In the genomic region with DNA sequence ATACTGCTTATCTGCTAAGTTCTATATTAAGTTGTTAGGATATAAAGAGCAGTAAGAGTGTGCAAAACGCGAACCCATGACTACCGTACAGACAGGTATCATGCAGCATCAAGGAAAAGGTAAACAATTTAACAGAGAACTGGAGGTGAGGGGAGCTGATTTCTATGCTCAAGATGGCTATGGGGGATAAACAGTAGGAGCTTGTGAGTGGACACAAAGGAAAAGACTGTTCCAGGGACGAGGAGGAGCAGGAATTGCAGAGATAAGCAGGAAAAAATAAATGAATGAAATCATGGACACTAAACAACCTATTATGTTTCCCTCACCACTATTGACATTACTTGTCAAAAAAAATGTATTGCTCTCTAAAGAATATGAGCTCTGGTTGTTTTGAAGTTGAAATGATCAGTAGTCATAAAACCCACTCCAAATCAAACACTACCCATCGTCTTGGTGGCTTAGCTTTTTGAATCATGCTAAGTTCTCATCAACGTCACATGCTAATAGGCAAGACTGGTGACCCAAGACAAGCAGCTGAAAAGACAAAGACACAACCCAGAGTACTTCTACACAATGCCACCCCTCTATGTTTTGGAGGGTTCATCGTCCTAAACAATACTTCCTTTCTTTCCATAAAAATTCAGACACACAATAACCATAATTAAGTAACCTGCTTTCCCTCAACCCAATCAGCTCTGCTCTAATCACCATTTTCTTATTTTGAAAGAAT, we compare ENCODE assay signal across 14 cellular contexts.
DNase-seq lines count a peak whose midpoint lies in the region; ATAC-seq and TF ChIP-seq lines count a peak whose summit lies in the region.
"Had no signal": no experiment of that assay in that cellular context is flagged by ENCODE, and none has a peak within 500 bp of the region (broad histone marks: within the 10 kb centered on the region; RNA-seq: fewer than 3 reads in every experiment).

No MANE protein-coding gene starts in this region.

- TF ChIP-seq CTCF in HFFc6 (IDR thresholded peaks at IDR 0.05) (no peak), nephron (IDR thresholded peaks at IDR 0.05; ENCODE audit: unreplicated experiment in 3 of 3) (no peak), Caco-2 (IDR thresholded peaks at IDR 0.05; ENCODE audit: insufficient read depth in 1 of 2, low read depth in 1 of 2, low read length in 1 of 2, severe bottlenecking in 1 of 2, unreplicated experiment in 1 of 2) (no peak)

- intact Hi-C loops in Caco-2 (cut with micrococcal nuclease; ENCODE audit: unreplicated experiment) = no loop called here

- ATAC-seq in HG03159 (IDR thresholded peaks at IDR 0.05; ENCODE audit: unreplicated experiment) = no peak
- ATAC-seq: CD8-positive, alpha-beta T cell; GM23338 had no signal

- in situ Hi-C loops in SK-MEL-5 (cut with HindIII; ENCODE audit: low pct_unique_long_range_greater_than_20kb, low sequenced_read_pairs) = no loop called here

- peaks cover 2% of the 10 kb centered on the region; the same call in 1 of the 2 replicates for H3K27me3 Mint-ChIP-seq in HFFc6 (ENCODE audit: insufficient read depth)
- H3K27me3 Mint-ChIP-seq in nephron (ENCODE audit: low read depth) = peaks cover 4% of the 10 kb centered on the region
- no peaks in the 10 kb centered on the region for H3K27me3 Mint-ChIP-seq in Caco-2 (ENCODE audit: insufficient read depth, unreplicated experiment)

- no peak overlapping the region for H3K4me3 ChIP-seq in Caco-2 (ENCODE audit: low read depth, low read length)
- H3K4me3 ChIP-seq: GM23338 had no signal

- H3K36me3 ChIP-seq in Caco-2 (ENCODE audit: control insufficient read depth, insufficient read depth, low read length) = no peaks in the 10 kb centered on the region

- DNase-seq in HFFc6 = no peak
- peak; percentile 60 for DNase-seq in SK-MEL-5 (ENCODE audit: low read depth, low spot score)
- no peak for DNase-seq in HK-2 (ENCODE audit: unreplicated experiment)
- no peak for DNase-seq in SKM-1 (lab: John Stamatoyannopoulos, UW; ENCODE audit: unreplicated experiment)
- DNase-seq in Caco-2 = no peak
- DNase-seq: CD8-positive, alpha-beta T cell; COR-L47; DND-41; GDM1; H7 had no signal

- no peaks in the 10 kb centered on the region for H3K27me3 ChIP-seq in Caco-2 (replicated peaks; ENCODE audit: control insufficient read depth, insufficient read depth, low read length)

- CTCF ChIA-PET in Caco-2 (lab: Charles Lee) = no interaction called here

- no TSS peak for BruUV-seq in Caco-2 (replicated peaks; lab: Mats Ljungman, UMichigan)

- H3K27ac Mint-ChIP-seq in HFFc6 = peak overlapping the region; percentile 45; the same call in 1 of the 2 replicates
- H3K27ac Mint-ChIP-seq in nephron = peak overlapping the region in 2 of 3 experiments; percentile 32 to 59
- no peak overlapping the region for H3K27ac Mint-ChIP-seq in Caco-2 (ENCODE audit: unreplicated experiment)
- H3K27ac Mint-ChIP-seq: CD14-positive monocyte; CD8-positive, alpha-beta T cell; GM23338 had no signal

- POLR2A ChIA-PET in Caco-2 (lab: Charles Lee) = no interaction called here

- H3K4me1 ChIP-seq in Caco-2 = peaks cover 61% of the 10 kb centered on the region

- H3K4me3 Mint-ChIP-seq in HFFc6 (no peak overlapping the region), nephron (no peak overlapping the region), Caco-2 (ENCODE audit: unreplicated experiment) (no peak overlapping the region)
- H3K4me3 Mint-ChIP-seq: CD14-positive monocyte; CD8-positive, alpha-beta T cell; GM23338 had no signal

- no peaks in the 10 kb centered on the region for H3K9me3 ChIP-seq in Caco-2

- H3K36me3 Mint-ChIP-seq in HFFc6 (ENCODE audit: low read depth) (peaks cover 55% of the 10 kb centered on the region), nephron (ENCODE audit: low read depth) (peaks cover 65% of the 10 kb centered on the region), Caco-2 (ENCODE audit: insufficient read depth, unreplicated experiment) (peaks cover 36% of the 10 kb centered on the region)
- H3K36me3 Mint-ChIP-seq: CD14-positive monocyte; CD8-positive, alpha-beta T cell had no signal

- H3K9me3 Mint-ChIP-seq in HFFc6 = no peaks in the 10 kb centered on the region
- H3K9me3 Mint-ChIP-seq in nephron = no peaks in the 10 kb centered on the region
- no peaks in the 10 kb centered on the region for H3K9me3 Mint-ChIP-seq in Caco-2 (ENCODE audit: unreplicated experiment)
- H3K9me3 Mint-ChIP-seq: CD8-positive, alpha-beta T cell; GM23338 had no signal

- H3K4me1 Mint-ChIP-seq in HFFc6 (ENCODE audit: low read depth) (peaks cover 87% of the 10 kb centered on the region), nephron (peaks cover 58% of the 10 kb centered on the region), Caco-2 (ENCODE audit: low read depth, unreplicated experiment) (peaks cover 44% of the 10 kb centered on the region)
- H3K4me1 Mint-ChIP-seq: CD14-positive monocyte had no signal
